In genomic region chr2:85132834-85133637, GRCh38 we compare ENCODE assay signal across 8 cellular contexts. TPM values are rescaled to one million over a fixed set of nuclear protein-coding genes. Genes with fewer than 3 reads are reported as not detected.
DNase-seq lines count a peak whose midpoint lies in the region; ATAC-seq and TF ChIP-seq lines count a peak whose summit lies in the region.

TCF7L1 (plus strand) TSS chr2:85133392; CDS start chr2:85133685, 293 bp downstream.

- no peaks in the 10 kb centered on the region for H4K20me1 ChIP-seq in SU-DHL-6 (ENCODE audit: low read depth, low read length)

- no peak within 1 kb of the TSS for H3K27ac Mint-ChIP-seq in central memory CD8-positive, alpha-beta T cell (ENCODE audit: low read depth)
- no peak within 1 kb of the TSS for H3K27ac Mint-ChIP-seq in immature natural killer cell

- H3K9me3 ChIP-seq in HUES6 (ENCODE audit: control insufficient read depth, insufficient read depth, low read depth, low read length) (no peaks in the 10 kb centered on the region), SU-DHL-6 (ENCODE audit: insufficient read depth, low read length) (no peaks in the 10 kb centered on the region), skeletal muscle tissue (ENCODE audit: control insufficient read depth in 3 of 3, low read length in 3 of 3) (no peaks in the 10 kb centered on the region)

- no peaks in the 10 kb centered on the region for H3F3A ChIP-seq in SU-DHL-6 (ENCODE audit: insufficient read depth)

- peaks cover 23% of the 10 kb centered on the region for H3K4me1 ChIP-seq in HUES6 (ENCODE audit: control insufficient read depth, insufficient read depth, low read length)
- H3K4me1 ChIP-seq in skeletal muscle tissue (ENCODE audit: control insufficient read depth in 3 of 3, insufficient read depth in 3 of 3, low read length in 3 of 3), result peaks cover 17 to 24% (median 18%) of the 10 kb centered on the region in 3 donors

- peak; percentile 54 for ATAC-seq in central memory CD8-positive, alpha-beta T cell (replicated peaks; ENCODE audit: extremely low read depth, poor library complexity, severe bottlenecking)
- no peak for ATAC-seq in HG02763 (IDR thresholded peaks at IDR 0.05; ENCODE audit: unreplicated experiment)

- H3K27ac ChIP-seq in HUES6 (ENCODE audit: low read depth, low read length) (peak within 1 kb of the TSS; percentile 96), SU-DHL-6 (ENCODE audit: low read depth, low read length) (no peak within 1 kb of the TSS), skeletal muscle tissue (ENCODE audit: low read depth, low read length) (peak within 1 kb of the TSS; percentile 28)

- H3K9ac ChIP-seq in HUES6 (ENCODE audit: low read length), result peak within 1 kb of the TSS; percentile 95
- no peak within 1 kb of the TSS for H3K9ac ChIP-seq in SU-DHL-6 (ENCODE audit: low read length)
- peak within 1 kb of the TSS; percentile 80 to 82 (median 80) for H3K9ac ChIP-seq in skeletal muscle tissue (ENCODE audit: low read depth in 1 of 3, low read length in 3 of 3)

- peaks cover 3% of the 10 kb centered on the region for H3K36me3 Mint-ChIP-seq in central memory CD8-positive, alpha-beta T cell (ENCODE audit: insufficient read depth)
- H3K36me3 Mint-ChIP-seq in immature natural killer cell, result no peaks in the 10 kb centered on the region

- H3K27me3 ChIP-seq in HUES6 (ENCODE audit: control insufficient read depth, insufficient read depth, low read length) (peaks cover 62% of the 10 kb centered on the region), SU-DHL-6 (ENCODE audit: low read length) (no peaks in the 10 kb centered on the region), skeletal muscle tissue (ENCODE audit: control insufficient read depth in 3 of 3, insufficient read depth in 3 of 3, low read length in 3 of 3) (no peaks in the 10 kb centered on the region)

- peak within 1 kb of the TSS; percentile 76 for H3K4me3 Mint-ChIP-seq in central memory CD8-positive, alpha-beta T cell
- peak within 1 kb of the TSS; percentile 61 to 70 (median 69) for H3K4me3 Mint-ChIP-seq in immature natural killer cell

- peak within 1 kb of the TSS; percentile 30 for H3K4me2 ChIP-seq in SU-DHL-6 (ENCODE audit: low read depth, low read length, poor library complexity, severe bottlenecking)

- H3K36me3 ChIP-seq in HUES6 (ENCODE audit: control insufficient read depth, insufficient read depth, low read length) (peaks cover 11% of the 10 kb centered on the region; the same call in 1 of the 2 replicates), SU-DHL-6 (ENCODE audit: low read length) (no peaks in the 10 kb centered on the region), skeletal muscle tissue (ENCODE audit: control insufficient read depth in 3 of 3, insufficient read depth in 3 of 3, low read length in 3 of 3) (no peaks in the 10 kb centered on the region)

- no peaks in the 10 kb centered on the region for H3K4me1 Mint-ChIP-seq in central memory CD8-positive, alpha-beta T cell
- peaks cover 10 to 12% of the 10 kb centered on the region in 2 donors for H3K4me1 Mint-ChIP-seq in immature natural killer cell

- TF ChIP-seq CTCF in SU-DHL-6 (IDR thresholded peaks at IDR 0.05; ENCODE audit: insufficient read depth, low read length, poor library complexity, severe bottlenecking), result no peak

- peak within 1 kb of the TSS; percentile 85 for H3K4me3 ChIP-seq in HUES6 (ENCODE audit: low read depth, low read length)
- peak within 1 kb of the TSS; percentile 30 for H3K4me3 ChIP-seq in SU-DHL-6 (ENCODE audit: insufficient read depth, low read length, poor library complexity, severe bottlenecking)
- peak within 1 kb of the TSS; percentile 78 to 86 (median 85) for H3K4me3 ChIP-seq in skeletal muscle tissue (ENCODE audit: low read length in 3 of 3)

- H3K9me3 Mint-ChIP-seq in central memory CD8-positive, alpha-beta T cell, result no peaks in the 10 kb centered on the region
- no peaks in the 10 kb centered on the region for H3K9me3 Mint-ChIP-seq in immature natural killer cell

- peak; percentile 96 for DNase-seq in GM03348 (ENCODE audit: low spot score)
- DNase-seq in central memory CD8-positive, alpha-beta T cell (ENCODE audit: low spot score in 2 of 2), result no peak
- DNase-seq in immature natural killer cell, result peak; percentile 12 to 14 (median 13)
- DNase-seq in globus pallidus (ENCODE audit: low spot score), result no peak

- no peak within 1 kb of the TSS for H2AFZ ChIP-seq in SU-DHL-6 (ENCODE audit: low read depth, low read length, severe bottlenecking)

- no peaks in the 10 kb centered on the region for H3K79me2 ChIP-seq in SU-DHL-6 (ENCODE audit: insufficient read depth, low read length)

- peaks cover 59% of the 10 kb centered on the region for H3K27me3 Mint-ChIP-seq in central memory CD8-positive, alpha-beta T cell
- peaks cover 7 to 28% (median 14%) of the 10 kb centered on the region in 3 donors for H3K27me3 Mint-ChIP-seq in immature natural killer cell (ENCODE audit: low read depth in 3 of 3)

- H3K9me2 ChIP-seq in SU-DHL-6 (replicated peaks; ENCODE audit: insufficient read depth, low read length), result no peaks in the 10 kb centered on the region

RNA-seq across cellular contexts. Expression of gene TCF7L1, which starts in this region (rescaled TPM):
- under 1 TPM in 1 of 3 donors, not detected in 2; 0.12 TPM for polyA plus RNA-seq in immature natural killer cell
- 8.9 TPM for total RNA-seq in skeletal muscle tissue

Comparison
In these comparisons a context has a peak if more than half of its experiments do, and no peak if none do; other contexts are left out.
1. Peak in DNase-seq in immature natural killer cell; RNA of the gene not detected or under 1 TPM.
2. H3K4me3 ChIP-seq: peak in every context shown above with its lines; median percentile 85 in HUES6; 85 in skeletal muscle tissue; 30 in SU-DHL-6.